Comparison of ENCODE assay signal across 9 cellular contexts in genomic region chr11:20156876-20157613, GRCh38. TPM values are rescaled to one million over a fixed set of nuclear protein-coding genes. Genes with fewer than 3 reads are reported as not detected.
A peak's percentile ranks its signal among the peaks of the same experiment; 100 is the strongest.
DNase-seq lines count a peak whose midpoint lies in the region; ATAC-seq and TF ChIP-seq lines count a peak whose summit lies in the region.
"Had no signal": no experiment of that assay in that cellular context is flagged by ENCODE, and none has a peak within 500 bp of the region (broad histone marks: within the 10 kb centered on the region; RNA-seq: fewer than 3 reads in every experiment).

No MANE protein-coding gene starts in this region.

- no peaks in the 10 kb centered on the region for H3K79me2 ChIP-seq in GM23338 (replicated peaks; ENCODE audit: insufficient read depth)

- H3K9me3 ChIP-seq in esophagus (ENCODE audit: control insufficient read depth in 2 of 2, insufficient read depth in 1 of 2, low read depth in 1 of 2, low read length in 1 of 2), result peaks cover 0 to 20% of the 10 kb centered on the region in 2 donors

- H3K4me1 Mint-ChIP-seq in GM23338 (peaks cover 55% of the 10 kb centered on the region), WTC11 (peaks cover 61% of the 10 kb centered on the region)

- 4 to 5% methylated on average over 44 to 45 of the region's 45 CpGs for WGBS in esophagus, 2 donors

- peaks cover 63% of the 10 kb centered on the region for H3K4me1 ChIP-seq in GM23338 (ENCODE audit: insufficient read depth)
- peaks cover 7 to 10% of the 10 kb centered on the region in 2 donors for H3K4me1 ChIP-seq in esophagus (ENCODE audit: control insufficient read depth in 2 of 2, insufficient read depth in 2 of 2, low read length in 1 of 2)

- H2AFZ ChIP-seq in GM23338, result peak overlapping the region; percentile 97

- H3K36me3 ChIP-seq in GM23338 (ENCODE audit: insufficient read depth) (no peaks in the 10 kb centered on the region; the same call in 1 of the 2 replicates), esophagus (ENCODE audit: control insufficient read depth in 2 of 2, insufficient read depth in 2 of 2, low read length in 1 of 2) (no peaks in the 10 kb centered on the region)

- H3K27me3 ChIP-seq in GM23338 (ENCODE audit: insufficient read depth), result peaks cover 91% of the 10 kb centered on the region
- peaks cover 8 to 37% of the 10 kb centered on the region in 2 donors for H3K27me3 ChIP-seq in esophagus (ENCODE audit: control insufficient read depth in 1 of 2, insufficient read depth in 2 of 2, low read length in 2 of 2)

- H3K4me3 Mint-ChIP-seq in GM23338, result peak overlapping the region; percentile 87
- H3K4me3 Mint-ChIP-seq in WTC11, result peak overlapping the region; percentile 89

- H3K9me3 Mint-ChIP-seq in GM23338 (no peaks in the 10 kb centered on the region; the same call in 2 of the 3 replicates), WTC11 (no peaks in the 10 kb centered on the region)

- no peak for TF ChIP-seq CTCF in GM23338 (conservative IDR thresholded peaks at IDR 0.05; ENCODE audit: low read depth in 2 of 2)
- no peak for TF ChIP-seq CTCF in WTC11 (IDR thresholded peaks at IDR 0.05)

- no peaks in the 10 kb centered on the region for H3K9me2 ChIP-seq in GM23338 (ENCODE audit: insufficient read depth)

- H3K4me3 ChIP-seq in GM23338 (peak overlapping the region; percentile 81), esophagus (ENCODE audit: low read depth in 1 of 2, low read length in 2 of 2) (peak overlapping the region; percentile 16 to 32)

- no peaks in the 10 kb centered on the region; the same call in 2 of the 3 replicates for H3K36me3 Mint-ChIP-seq in GM23338 (ENCODE audit: low read depth)
- H3K36me3 Mint-ChIP-seq in WTC11, result no peaks in the 10 kb centered on the region

- DNase-seq in GM23338 (ENCODE audit: low spot score), result peak; percentile 27
- peak; percentile 39 for DNase-seq in WTC11 (ENCODE audit: low spot score)
- DNase-seq in stimulated activated CD4-positive, alpha-beta T cell treated with anti-CD3 and anti-CD28 coated beads, Interleukin-2, amount 100 ng/mL, for 24 hours, result peak; percentile 26 to 38
- no peak for DNase-seq in medulla oblongata (ENCODE audit: extremely low spot score)
- DNase-seq in Kasumi-1 (lab: John Stamatoyannopoulos, UW), result no peak

- H3F3A ChIP-seq in GM23338 (replicated peaks; ENCODE audit: low read depth), result peaks cover 38% of the 10 kb centered on the region

- H4K20me1 ChIP-seq in GM23338 (replicated peaks; ENCODE audit: insufficient read depth), result peaks cover 10% of the 10 kb centered on the region

- H3K27ac Mint-ChIP-seq in GM23338 (no peak overlapping the region), WTC11 (no peak overlapping the region)

- H3K27me3 Mint-ChIP-seq in GM23338 (ENCODE audit: insufficient read depth, low read depth, poor library complexity) (peaks cover 80% of the 10 kb centered on the region), WTC11 (ENCODE audit: low read depth) (peaks cover 88% of the 10 kb centered on the region)

- POLR2A ChIA-PET in WTC11 (lab: Charles Lee), result interaction anchor here (0.8 kb wide), 1 partner anchor 92 kb away, joined by 3 read pairs; no protein-coding TSS in a partner anchor

- H3K27ac ChIP-seq in GM23338 (ENCODE audit: low read depth) (no peak overlapping the region), esophagus (ENCODE audit: low read depth in 2 of 2, low read length in 1 of 2) (no peak overlapping the region)

- H3K4me2 ChIP-seq in GM23338, result peak overlapping the region; percentile 79

- CTCF ChIA-PET in WTC11 (lab: Charles Lee), result interaction anchor here (0.9 to 2.0 kb wide), 7 partner anchors 17 to 197 kb away, joined by 3 to 19 read pairs (median 3); no protein-coding TSS in a partner anchor

- peak; percentile 2; the same call in 2 of the 3 replicates for ATAC-seq in GM23338
- peak; percentile 2 for ATAC-seq in WTC11
- ATAC-seq in SK-N-SH treated with all-trans-retinoic acid at 6 μM for 48 hours, result no peak
- ATAC-seq in HG02884 (IDR thresholded peaks at IDR 0.05; ENCODE audit: unreplicated experiment), result no peak

TF ChIP-seq in GM23338, 12 proteins besides CTCF, POLR2A, EP300 and RAD21 (continues in another document):
- no peak for TF ChIP-seq ZNF331 (CRISPR knock-in tag; IDR thresholded peaks at IDR 0.05; ENCODE audit: low read depth)

TF ChIP-seq in WTC11, 78 proteins besides CTCF, POLR2A, EP300 and RAD21:
- 0 out of 2 replicates have a peak, but pooled peaks have one; percentile 33 for TF ChIP-seq GTF2I (CRISPR knock-in tag; conservative IDR thresholded peaks at IDR 0.05)
- no peak for TF ChIP-seq NR1H2 (CRISPR knock-in tag; IDR thresholded peaks at IDR 0.05)
TF ChIP-seq in WTC11: peak in this region for 1.

TF ChIP-seq in SK-N-SH treated with all-trans-retinoic acid at 6 μM for 48 hours, 23 proteins besides CTCF, POLR2A, EP300 and RAD21:
- no peak for TF ChIP-seq CSDC2 (CRISPR knock-in tag; IDR thresholded peaks at IDR 0.05)
- TF ChIP-seq TCF4 (CRISPR knock-in tag; IDR thresholded peaks at IDR 0.05; ENCODE audit: borderline replicate concordance), result no peak
- TF ChIP-seq SNAI2 (CRISPR knock-in tag; IDR thresholded peaks at IDR 0.05), result no peak

RNA-seq across cellular contexts. Expression of gene DBX1, which starts 3.2 kb away (rescaled TPM):
- not detected in 2 replicates for total RNA-seq in GM23338 (2014; rRNA removed; shearing (Covaris generic))
- polyA plus RNA-seq in GM23338 (2016; fragmentation: Nextera tagmentation; extraction: Ambion mirVana) (0.16 TPM in 1 of 2 replicates, not detected in the other), esophagus (not detected)
- 0.14 to 0.24 TPM (median 0.14 TPM) in 3 replicates for total RNA-seq in WTC11 (2021)
- total RNA-seq: M059J had no signal

Comparison
In these comparisons a context has a peak if more than half of its experiments do, and no peak if none do; other contexts are left out.
1. ATAC-seq: peak in GM23338 (single experiment) and WTC11 (single experiment); none in SK-N-SH treated with all-trans-retinoic acid at 6 μM for 48 hours (single experiment) and HG02884 (single experiment).
2. DNase-seq: peak in GM23338 (single experiment), WTC11 (single experiment) and stimulated activated CD4-positive, alpha-beta T cell treated with anti-CD3 and anti-CD28 coated beads, Interleukin-2, amount 100 ng/mL, for 24 hours (2 of 2); none in medulla oblongata (single experiment) and Kasumi-1 (0 of 2).